In the genomic region with DNA sequence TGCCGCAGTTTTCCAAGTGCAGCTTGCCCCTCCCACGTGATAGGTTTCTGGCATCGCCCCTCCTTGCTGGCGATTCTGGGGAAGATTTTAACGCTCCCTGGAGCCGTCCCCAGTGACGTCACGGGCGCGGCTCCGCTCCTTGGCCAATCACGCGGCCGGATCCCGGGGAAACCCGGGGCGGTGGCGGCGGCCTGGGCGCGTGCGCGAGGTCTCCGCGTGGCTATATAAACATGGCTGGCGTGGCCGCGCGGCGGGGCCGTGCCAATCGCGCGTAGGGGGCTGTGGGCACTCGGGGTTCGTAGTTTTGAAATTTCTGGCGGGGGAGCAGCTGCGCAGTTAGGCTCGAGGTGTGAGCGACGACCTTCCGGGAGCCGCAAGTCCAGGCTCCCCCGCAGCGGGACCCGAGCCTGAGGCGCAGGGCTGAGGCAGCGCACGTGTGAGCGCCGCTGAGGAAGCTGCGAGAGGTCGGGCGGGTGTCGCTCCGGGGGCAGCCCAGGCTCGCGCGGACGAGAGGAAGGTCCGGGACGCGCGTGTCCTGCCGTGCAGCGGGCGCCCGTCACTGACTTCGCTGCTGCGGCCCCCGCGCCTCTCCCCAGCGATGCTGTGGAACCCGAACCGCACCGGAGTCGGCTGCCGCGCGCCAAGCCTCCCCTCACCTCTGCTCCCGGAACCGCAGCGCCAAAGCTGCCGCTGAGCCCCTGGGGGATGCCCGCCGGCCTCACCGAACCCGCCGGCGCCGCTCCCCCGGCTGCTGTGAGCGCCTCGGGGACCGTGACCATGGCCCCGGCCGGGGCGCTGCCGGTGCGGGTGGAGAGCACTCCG, we compare ENCODE assay signal across 8 cellular contexts. TPM values are rescaled to one million over a fixed set of nuclear protein-coding genes. Genes with fewer than 3 reads are reported as not detected.
A peak's percentile ranks its signal among the peaks of the same experiment; 100 is the strongest.
DNase-seq lines count a peak whose midpoint lies in the region; ATAC-seq and TF ChIP-seq lines count a peak whose summit lies in the region.

A gene with protein sequence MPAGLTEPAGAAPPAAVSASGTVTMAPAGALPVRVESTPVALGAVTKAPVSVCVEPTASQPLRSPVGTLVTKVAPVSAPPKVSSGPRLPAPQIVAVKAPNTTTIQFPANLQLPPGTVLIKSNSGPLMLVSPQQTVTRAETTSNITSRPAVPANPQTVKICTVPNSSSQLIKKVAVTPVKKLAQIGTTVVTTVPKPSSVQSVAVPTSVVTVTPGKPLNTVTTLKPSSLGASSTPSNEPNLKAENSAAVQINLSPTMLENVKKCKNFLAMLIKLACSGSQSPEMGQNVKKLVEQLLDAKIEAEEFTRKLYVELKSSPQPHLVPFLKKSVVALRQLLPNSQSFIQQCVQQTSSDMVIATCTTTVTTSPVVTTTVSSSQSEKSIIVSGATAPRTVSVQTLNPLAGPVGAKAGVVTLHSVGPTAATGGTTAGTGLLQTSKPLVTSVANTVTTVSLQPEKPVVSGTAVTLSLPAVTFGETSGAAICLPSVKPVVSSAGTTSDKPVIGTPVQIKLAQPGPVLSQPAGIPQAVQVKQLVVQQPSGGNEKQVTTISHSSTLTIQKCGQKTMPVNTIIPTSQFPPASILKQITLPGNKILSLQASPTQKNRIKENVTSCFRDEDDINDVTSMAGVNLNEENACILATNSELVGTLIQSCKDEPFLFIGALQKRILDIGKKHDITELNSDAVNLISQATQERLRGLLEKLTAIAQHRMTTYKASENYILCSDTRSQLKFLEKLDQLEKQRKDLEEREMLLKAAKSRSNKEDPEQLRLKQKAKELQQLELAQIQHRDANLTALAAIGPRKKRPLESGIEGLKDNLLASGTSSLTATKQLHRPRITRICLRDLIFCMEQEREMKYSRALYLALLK (plus strand): TSS at position 217 of the 822 bp plus-strand sequence. CDS start 489 bp downstream, at position 706.

- H3K27ac Mint-ChIP-seq in IgD-negative memory B cell, result peak within 1 kb of the TSS; percentile 95 to 99 (median 98)
- H3K27ac Mint-ChIP-seq in activated T-cell treated with anti-CD3 and anti-CD28 coated beads, Interleukin-2, amount 50 U/mL, for 24 hours, result peak within 1 kb of the TSS; percentile 99

- H3K4me3 Mint-ChIP-seq in IgD-negative memory B cell, result peak within 1 kb of the TSS; percentile 96 to 99 (median 97)
- H3K4me3 Mint-ChIP-seq in activated T-cell treated with anti-CD3 and anti-CD28 coated beads, Interleukin-2, amount 50 U/mL, for 24 hours, result peak within 1 kb of the TSS; percentile 93

- no peaks in the 10 kb centered on the region for H3K9me3 Mint-ChIP-seq in IgD-negative memory B cell
- H3K9me3 Mint-ChIP-seq in activated T-cell treated with anti-CD3 and anti-CD28 coated beads, Interleukin-2, amount 50 U/mL, for 24 hours, result no peaks in the 10 kb centered on the region

- peak within 1 kb of the TSS; percentile 82 to 84 for H3K4me3 ChIP-seq in muscle layer of colon (ENCODE audit: low read depth in 1 of 2, low read length in 2 of 2)

- no peaks in the 10 kb centered on the region for H3K36me3 ChIP-seq in muscle layer of colon (ENCODE audit: insufficient read depth, low read length)

- ATAC-seq in GM21576 (IDR thresholded peaks at IDR 0.05; ENCODE audit: unreplicated experiment) (peak; percentile 79), esophagus mucosa (peak; percentile 97)

- peaks cover 25 to 40% (median 32%) of the 10 kb centered on the region in 3 donors for H3K4me1 Mint-ChIP-seq in IgD-negative memory B cell
- H3K4me1 Mint-ChIP-seq in activated T-cell treated with anti-CD3 and anti-CD28 coated beads, Interleukin-2, amount 50 U/mL, for 24 hours (ENCODE audit: low read depth), result peaks cover 43% of the 10 kb centered on the region

- peaks cover 1% of the 10 kb centered on the region for H3K36me3 Mint-ChIP-seq in IgD-negative memory B cell
- peaks cover 22% of the 10 kb centered on the region for H3K36me3 Mint-ChIP-seq in activated T-cell treated with anti-CD3 and anti-CD28 coated beads, Interleukin-2, amount 50 U/mL, for 24 hours (ENCODE audit: low read depth)

- H3K9ac ChIP-seq in muscle layer of colon (ENCODE audit: low read length), result peak within 1 kb of the TSS; percentile 63

- H3K9me3 ChIP-seq in muscle layer of colon (ENCODE audit: low read length), result no peaks in the 10 kb centered on the region

- peaks cover 8% of the 10 kb centered on the region for H3K4me1 ChIP-seq in muscle layer of colon (ENCODE audit: insufficient read depth, low read length)

- peak; percentile 92 for DNase-seq in DMS53 (lab: John Stamatoyannopoulos, UW)
- peak; percentile 97 for DNase-seq in activated T-cell treated with anti-CD3 and anti-CD28 coated beads, Interleukin-2, amount 50 U/mL, for 24 hours
- peak; percentile 83 to 89 for DNase-seq in stimulated activated CD8-positive, alpha-beta memory T cell treated with anti-CD3 and anti-CD28 coated beads, Interleukin-7, amount 100 ng/mL, for 1 hour (ENCODE audit: low read depth in 2 of 2)

- H3K27me3 ChIP-seq in muscle layer of colon (ENCODE audit: control insufficient read depth in 1 of 2, insufficient read depth in 2 of 2, low read length in 2 of 2), result no peaks in the 10 kb centered on the region

- peaks cover 1% of the 10 kb centered on the region for H3K27me3 Mint-ChIP-seq in IgD-negative memory B cell
- H3K27me3 Mint-ChIP-seq in activated T-cell treated with anti-CD3 and anti-CD28 coated beads, Interleukin-2, amount 50 U/mL, for 24 hours, result no peaks in the 10 kb centered on the region

- H3K27ac ChIP-seq in muscle layer of colon (ENCODE audit: low read depth, low read length), result peak within 1 kb of the TSS; percentile 19

TF ChIP-seq in PFSK-1, 5 proteins besides CTCF, POLR2A, EP300 and RAD21:
- TF ChIP-seq POLR2AphosphoS5 (IDR thresholded peaks at IDR 0.05; ENCODE audit: low read depth, low read length) (peak; percentile 61; the same call in 1 of the 2 replicates), FOXP2 (optimal IDR thresholded peaks at IDR 0.05; ENCODE audit: borderline replicate concordance, extremely low read depth, extremely low read length, insufficient read depth) (peak; percentile 30), SIN3A (IDR thresholded peaks at IDR 0.05; ENCODE audit: borderline replicate concordance, insufficient read depth, low read length) (peak; percentile 89; the same call in 1 of the 2 replicates), TAF1 (IDR thresholded peaks at IDR 0.05; ENCODE audit: borderline replicate concordance, insufficient read depth, low read length) (0 out of 2 replicates have a peak, but pooled peaks have one; percentile 37)
- TF ChIP-seq, protein P1, sequence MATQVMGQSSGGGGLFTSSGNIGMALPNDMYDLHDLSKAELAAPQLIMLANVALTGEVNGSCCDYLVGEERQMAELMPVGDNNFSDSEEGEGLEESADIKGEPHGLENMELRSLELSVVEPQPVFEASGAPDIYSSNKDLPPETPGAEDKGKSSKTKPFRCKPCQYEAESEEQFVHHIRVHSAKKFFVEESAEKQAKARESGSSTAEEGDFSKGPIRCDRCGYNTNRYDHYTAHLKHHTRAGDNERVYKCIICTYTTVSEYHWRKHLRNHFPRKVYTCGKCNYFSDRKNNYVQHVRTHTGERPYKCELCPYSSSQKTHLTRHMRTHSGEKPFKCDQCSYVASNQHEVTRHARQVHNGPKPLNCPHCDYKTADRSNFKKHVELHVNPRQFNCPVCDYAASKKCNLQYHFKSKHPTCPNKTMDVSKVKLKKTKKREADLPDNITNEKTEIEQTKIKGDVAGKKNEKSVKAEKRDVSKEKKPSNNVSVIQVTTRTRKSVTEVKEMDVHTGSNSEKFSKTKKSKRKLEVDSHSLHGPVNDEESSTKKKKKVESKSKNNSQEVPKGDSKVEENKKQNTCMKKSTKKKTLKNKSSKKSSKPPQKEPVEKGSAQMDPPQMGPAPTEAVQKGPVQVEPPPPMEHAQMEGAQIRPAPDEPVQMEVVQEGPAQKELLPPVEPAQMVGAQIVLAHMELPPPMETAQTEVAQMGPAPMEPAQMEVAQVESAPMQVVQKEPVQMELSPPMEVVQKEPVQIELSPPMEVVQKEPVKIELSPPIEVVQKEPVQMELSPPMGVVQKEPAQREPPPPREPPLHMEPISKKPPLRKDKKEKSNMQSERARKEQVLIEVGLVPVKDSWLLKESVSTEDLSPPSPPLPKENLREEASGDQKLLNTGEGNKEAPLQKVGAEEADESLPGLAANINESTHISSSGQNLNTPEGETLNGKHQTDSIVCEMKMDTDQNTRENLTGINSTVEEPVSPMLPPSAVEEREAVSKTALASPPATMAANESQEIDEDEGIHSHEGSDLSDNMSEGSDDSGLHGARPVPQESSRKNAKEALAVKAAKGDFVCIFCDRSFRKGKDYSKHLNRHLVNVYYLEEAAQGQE (IDR thresholded peaks at IDR 0.05; ENCODE audit: insufficient read depth in 1 of 2, low read depth in 2 of 2, low read length in 2 of 2), result no peak
TF ChIP-seq in PFSK-1: peak in this region for 4.

RNA-seq across cellular contexts. Expression of the gene that starts here (rescaled TPM):
- polyA plus RNA-seq in IgD-negative memory B cell, result 18.0 TPM
- 0.87 TPM for polyA plus RNA-seq in PFSK-1 (2012; ENCODE audit: insufficient read length, low read depth)
- 3.3 TPM for total RNA-seq in esophagus mucosa

Comparison
In these comparisons a context has a peak if more than half of its experiments do, and no peak if none do; other contexts are left out.
1. Peak in every context shown above with its lines: DNase-seq, ATAC-seq, H3K4me3 ChIP-seq and H3K27ac ChIP-seq.